10 cellular contexts compared by ENCODE assay signal in genomic region chr11:22828373-22828772, GRCh38. TPM values are rescaled to one million over a fixed set of nuclear protein-coding genes. Genes with fewer than 3 reads are reported as not detected.
DNase-seq lines count a peak whose midpoint lies in the region; ATAC-seq and TF ChIP-seq lines count a peak whose summit lies in the region.
"Had no signal": no experiment of that assay in that cellular context is flagged by ENCODE, and none has a peak within 500 bp of the region (broad histone marks: within the 10 kb centered on the region; RNA-seq: fewer than 3 reads in every experiment).

No MANE protein-coding gene starts in this region.

- no peak overlapping the region for H3K27ac ChIP-seq in CD8-positive, alpha-beta memory T cell (ENCODE audit: low read depth, low read length)

- DNase-seq in CD8-positive, alpha-beta memory T cell, result no peak
- no peak for DNase-seq in mesothelial cell of epicardium (ENCODE audit: low spot score in 2 of 2, unreplicated experiment in 2 of 2)
- DNase-seq in dedifferentiated amniotic fluid mesenchymal stem cell (ENCODE audit: extremely low spot score), result no peak
- DNase-seq: mucosa of descending colon had no signal

- peaks cover 15 to 27% (median 19%) of the 10 kb centered on the region in 3 donors for H3K4me1 Mint-ChIP-seq in CD8-positive, alpha-beta memory T cell
- H3K4me1 Mint-ChIP-seq in IgD-negative memory B cell, result peaks cover 7 to 10% (median 9%) of the 10 kb centered on the region in 3 donors
- H3K4me1 Mint-ChIP-seq in activated T-helper 17 cell treated with anti-CD3 and anti-CD28 coated beads, Interleukin-2, amount 50 U/mL, for 72 hours, result peaks cover 5% of the 10 kb centered on the region
- peaks cover 6% of the 10 kb centered on the region for H3K4me1 Mint-ChIP-seq in mesothelial cell of epicardium

- H3K36me3 ChIP-seq in CD8-positive, alpha-beta memory T cell (ENCODE audit: insufficient read depth, low read length), result peaks cover 20% of the 10 kb centered on the region

- POLR2A ChIA-PET in CD8-positive, alpha-beta memory T cell (lab: Charles Lee), result interaction anchor here (1.2 kb wide), 1 partner anchor 202 kb away, joined by 9 read pairs; the partner anchor contains the start of gene FANCF

- TF ChIP-seq CTCF in mesothelial cell of epicardium (IDR thresholded peaks at IDR 0.05; ENCODE audit: unreplicated experiment), result no peak

- H3K27ac Mint-ChIP-seq in CD8-positive, alpha-beta memory T cell, result peak overlapping the region in 5 of 8 donors; percentile 28 to 85 (median 71)
- peak overlapping the region in 2 of 3 donors; percentile 39 to 57 for H3K27ac Mint-ChIP-seq in IgD-negative memory B cell
- peak overlapping the region; percentile 81 for H3K27ac Mint-ChIP-seq in activated T-helper 17 cell treated with anti-CD3 and anti-CD28 coated beads, Interleukin-2, amount 50 U/mL, for 72 hours
- no peak overlapping the region for H3K27ac Mint-ChIP-seq in mesothelial cell of epicardium

- no peaks in the 10 kb centered on the region for H3K27me3 Mint-ChIP-seq in CD8-positive, alpha-beta memory T cell
- no peaks in the 10 kb centered on the region for H3K27me3 Mint-ChIP-seq in IgD-negative memory B cell
- H3K27me3 Mint-ChIP-seq in activated T-helper 17 cell treated with anti-CD3 and anti-CD28 coated beads, Interleukin-2, amount 50 U/mL, for 72 hours, result no peaks in the 10 kb centered on the region
- H3K27me3 Mint-ChIP-seq in mesothelial cell of epicardium (ENCODE audit: low read depth), result no peaks in the 10 kb centered on the region

- CTCF ChIA-PET in CD8-positive, alpha-beta memory T cell (lab: Charles Lee), result interaction anchor here (1.5 kb wide), 1 partner anchor 203 kb away, joined by 6 read pairs; the partner anchor contains the start of gene FANCF

- H3K9me3 Mint-ChIP-seq in CD8-positive, alpha-beta memory T cell, result no peaks in the 10 kb centered on the region
- no peaks in the 10 kb centered on the region for H3K9me3 Mint-ChIP-seq in IgD-negative memory B cell
- H3K9me3 Mint-ChIP-seq in activated T-helper 17 cell treated with anti-CD3 and anti-CD28 coated beads, Interleukin-2, amount 50 U/mL, for 72 hours, result no peaks in the 10 kb centered on the region
- no peaks in the 10 kb centered on the region for H3K9me3 Mint-ChIP-seq in mesothelial cell of epicardium

- H3K9me3 ChIP-seq in CD8-positive, alpha-beta memory T cell (ENCODE audit: low read length), result no peaks in the 10 kb centered on the region
- H3K9me3 ChIP-seq: mucosa of descending colon had no signal

- peaks cover 17% of the 10 kb centered on the region for H3K4me1 ChIP-seq in CD8-positive, alpha-beta memory T cell (ENCODE audit: insufficient read depth, low read length)

- H3K36me3 Mint-ChIP-seq in CD8-positive, alpha-beta memory T cell, result peaks cover 0 to 39% (median 10%) of the 10 kb centered on the region in 3 donors
- H3K36me3 Mint-ChIP-seq in IgD-negative memory B cell, result peaks cover 3% of the 10 kb centered on the region
- H3K36me3 Mint-ChIP-seq in activated T-helper 17 cell treated with anti-CD3 and anti-CD28 coated beads, Interleukin-2, amount 50 U/mL, for 72 hours (ENCODE audit: low read depth), result peaks cover 48% of the 10 kb centered on the region
- peaks cover 5% of the 10 kb centered on the region for H3K36me3 Mint-ChIP-seq in mesothelial cell of epicardium

- H3K27me3 ChIP-seq in CD8-positive, alpha-beta memory T cell (ENCODE audit: insufficient read depth, low read length, poor library complexity, severe bottlenecking), result no peaks in the 10 kb centered on the region

- no peak for ATAC-seq in activated T-helper 17 cell treated with anti-CD3 and anti-CD28 coated beads, Interleukin-2, amount 50 U/mL, for 72 hours (replicated peaks)
- ATAC-seq in activated CD4-positive, CD25-positive, alpha-beta regulatory T cell treated with anti-CD3 and anti-CD28 coated beads, Interleukin-2, amount 50 U/mL, for 24 hours, result no peak
- ATAC-seq in GM21390 (IDR thresholded peaks at IDR 0.05; ENCODE audit: unreplicated experiment) (no peak), GM19023 (IDR thresholded peaks at IDR 0.05; ENCODE audit: unreplicated experiment) (no peak)
- ATAC-seq: mucosa of descending colon had no signal

- peak overlapping the region; percentile 92 to 98 (median 95) for H3K4me3 Mint-ChIP-seq in CD8-positive, alpha-beta memory T cell
- peak overlapping the region; percentile 59 to 97 (median 96) for H3K4me3 Mint-ChIP-seq in IgD-negative memory B cell
- peak overlapping the region; percentile 88 for H3K4me3 Mint-ChIP-seq in activated T-helper 17 cell treated with anti-CD3 and anti-CD28 coated beads, Interleukin-2, amount 50 U/mL, for 72 hours
- H3K4me3 Mint-ChIP-seq in mesothelial cell of epicardium, result peak overlapping the region; percentile 85

- H3K4me3 ChIP-seq in CD8-positive, alpha-beta memory T cell (ENCODE audit: low read length), result peak overlapping the region; percentile 28

RNA-seq across cellular contexts. Expression of gene SVIP, which starts 1.2 kb away (rescaled TPM):
- 10 to 100 TPM; 74.7 to 77.5 TPM for total RNA-seq in CD8-positive, alpha-beta memory T cell
- polyA plus RNA-seq in CD8-positive, alpha-beta memory T cell, result 43.2 TPM
- 38.2 TPM for polyA plus RNA-seq in IgD-negative memory B cell
- 10 to 100 TPM; 42.7 to 42.9 TPM for total RNA-seq in activated T-helper 17 cell treated with anti-CD3 and anti-CD28 coated beads, Interleukin-2, amount 50 U/mL, for 72 hours
- total RNA-seq in mesothelial cell of epicardium, result 17.0 to 19.9 TPM (median 19.6 TPM) in 3 replicates

RNA-seq across cellular contexts. Expression of gene CCDC179, which starts 31.9 kb away (rescaled TPM):
- not detected for total RNA-seq in CD8-positive, alpha-beta memory T cell
- not detected for polyA plus RNA-seq in CD8-positive, alpha-beta memory T cell
- polyA plus RNA-seq in IgD-negative memory B cell, result not detected
- total RNA-seq in activated T-helper 17 cell treated with anti-CD3 and anti-CD28 coated beads, Interleukin-2, amount 50 U/mL, for 72 hours, result not detected
- not detected in 3 replicates for total RNA-seq in mesothelial cell of epicardium
- total RNA-seq: mucosa of descending colon had no signal
- polyA plus RNA-seq: adipose tissue had no signal
